14 cellular contexts compared by ENCODE assay signal in genomic region chr18:48825101-48825745, GRCh38.
DNase-seq lines count a peak whose midpoint lies in the region; ATAC-seq and TF ChIP-seq lines count a peak whose summit lies in the region.
"Had no signal": no experiment of that assay in that cellular context is flagged by ENCODE, and none has a peak within 500 bp of the region (broad histone marks: within the 10 kb centered on the region; RNA-seq: fewer than 3 reads in every experiment).

No MANE protein-coding gene starts in this region.

- peaks cover 0 to 16% (median 0%) of the 10 kb centered on the region in 11 experiments; a peak in 8 of 22 replicates for H3K36me3 ChIP-seq in BLaER1 treated with 17β-estradiol and CSF1 and Interleukin-3, amounts not matched to agents 10 nM and 100 nM
- H3K36me3 ChIP-seq: prostate gland had no signal

- H3K27me3 Mint-ChIP-seq in T-cell: no peaks in the 10 kb centered on the region

- TF ChIP-seq CTCF in fibroblast of pulmonary artery (IDR thresholded peaks at IDR 0.05; ENCODE audit: low read length, missing control alignments) (no peak), omental fat pad (IDR thresholded peaks at IDR 0.05) (no peak)

- peak overlapping the region; percentile 39 to 100 (median 96) for H3K4me2 ChIP-seq in BLaER1 treated with 17β-estradiol and CSF1 and Interleukin-3, amounts not matched to agents 10 nM and 100 nM

- ATAC-seq in omental fat pad (ENCODE audit: low FRiP score): no peak
- no peak for ATAC-seq in GM19463 (IDR thresholded peaks at IDR 0.05; ENCODE audit: unreplicated experiment)
- no peak for ATAC-seq in T-cell (replicated peaks in 1 of 4)

- peaks cover 0 to 16% (median 0%) of the 10 kb centered on the region in 11 experiments; a peak in 3 of 22 replicates for H4K20me1 ChIP-seq in BLaER1 treated with 17β-estradiol and CSF1 and Interleukin-3, amounts not matched to agents 10 nM and 100 nM

- 0 out of 22 replicates have a peak overlapping the region, but pooled peaks of 1 of the 11 experiments have one; percentile 2 for H3K9ac ChIP-seq in BLaER1 treated with 17β-estradiol and CSF1 and Interleukin-3, amounts not matched to agents 10 nM and 100 nM

- peaks cover 10% of the 10 kb centered on the region for H3K36me3 Mint-ChIP-seq in T-cell

- H3K27me3 ChIP-seq in BLaER1 treated with 17β-estradiol and CSF1 and Interleukin-3, amounts not matched to agents 10 nM and 100 nM: no peaks in the 10 kb centered on the region

- peaks cover 12 to 43% (median 13%) of the 10 kb centered on the region in 3 donors for H3K4me1 Mint-ChIP-seq in T-cell

- no peak overlapping the region for H3K27ac Mint-ChIP-seq in T-cell

- POLR2A ChIA-PET in T-cell (lab: Charles Lee): no interaction called here

- H3K27ac ChIP-seq in BLaER1 treated with 17β-estradiol and CSF1 and Interleukin-3, amounts not matched to agents 10 nM and 100 nM: peak overlapping the region in 2 of 11 experiments; percentile 29 to 40; a peak in 2 of 22 replicates
- H3K27ac ChIP-seq: prostate gland, SK-N-MC had no signal

- H3K4me3 Mint-ChIP-seq in T-cell: no peak overlapping the region

- peaks cover 67 to 77% (median 73%) of the 10 kb centered on the region in 10 experiments for H3K4me1 ChIP-seq in BLaER1 treated with 17β-estradiol and CSF1 and Interleukin-3, amounts not matched to agents 10 nM and 100 nM

- peaks cover 9 to 24% (median 12%) of the 10 kb centered on the region in 11 experiments for H3K9me3 ChIP-seq in BLaER1 treated with 17β-estradiol and CSF1 and Interleukin-3, amounts not matched to agents 10 nM and 100 nM (replicated peaks in 1 of 11)
- H3K9me3 ChIP-seq: prostate gland had no signal

- peak; percentile 35 for DNase-seq in activated CD8-positive, alpha-beta memory T cell treated with anti-CD3 and anti-CD28 coated beads for 24 hours
- DNase-seq in fibroblast of pulmonary artery (ENCODE audit: low read depth) (peak; percentile 82), omental fat pad (ENCODE audit: low spot score) (peak; percentile 17), NCI-H1694 (lab: John Stamatoyannopoulos, UW) (no peak), NCI-H187 (lab: John Stamatoyannopoulos, UW) (no peak), T-cell (no peak)
- DNase-seq: C1 segment of cervical spinal cord; effector CD8-positive, alpha-beta T cell; Karpas-422; NCI-H510A treated with DMSO at 0.1 percent for 48 hours had no signal

- CTCF ChIA-PET in T-cell (lab: Charles Lee): no interaction called here

- H3K4me3 ChIP-seq in BLaER1 treated with 17β-estradiol and CSF1 and Interleukin-3, amounts not matched to agents 10 nM and 100 nM: no peak overlapping the region
- no peak overlapping the region for H3K4me3 ChIP-seq in fibroblast of pulmonary artery (replicated peaks; ENCODE audit: low read depth, low read length)
- H3K4me3 ChIP-seq: prostate gland, SK-N-MC had no signal

- H3K9me3 Mint-ChIP-seq in T-cell: peaks cover 0 to 5% (median 0%) of the 10 kb centered on the region in 3 donors

Comparison
In these comparisons a context has a peak if more than half of its experiments do, and no peak if none do; other contexts are left out.
1. DNase-seq: peak in activated CD8-positive, alpha-beta memory T cell treated with anti-CD3 and anti-CD28 coated beads for 24 hours (single experiment), fibroblast of pulmonary artery (single experiment) and omental fat pad (single experiment); none in NCI-H1694 (single experiment), NCI-H187 (0 of 2) and T-cell (0 of 34).